Comparison of ENCODE assay signal across 1 cellular context in the genomic region with DNA sequence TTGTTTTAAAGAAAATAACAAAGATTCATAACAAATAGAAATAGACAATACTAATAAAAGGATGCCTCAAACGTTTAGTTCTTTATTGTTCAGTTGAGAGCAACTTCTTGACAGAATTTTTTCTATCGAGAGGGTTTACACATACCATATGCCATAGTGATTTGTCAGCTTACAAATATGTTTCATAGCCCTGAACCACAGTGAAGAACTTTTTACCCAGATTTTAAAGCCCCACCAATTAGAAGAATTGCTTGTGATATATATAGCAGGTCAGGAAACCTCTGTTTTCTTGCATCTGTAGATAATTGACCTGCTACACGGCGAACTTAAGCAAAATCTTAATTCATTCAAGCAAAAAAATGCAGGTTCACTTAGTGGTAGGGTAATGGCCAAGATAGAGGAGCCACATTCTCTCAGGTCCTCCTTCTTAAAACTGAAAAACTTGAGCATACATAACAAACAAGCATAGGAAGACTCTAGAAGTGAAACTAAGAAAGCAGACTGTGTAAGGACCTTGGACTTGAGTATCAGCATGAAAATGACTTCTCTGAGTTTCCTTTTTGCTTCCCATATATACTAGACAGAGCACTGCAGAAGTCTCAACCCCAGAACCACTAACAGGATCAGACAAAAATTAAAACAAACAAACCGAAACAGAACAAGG.
TF ChIP-seq lines count a peak whose summit lies in the region.

No MANE protein-coding gene starts in this region.

TF ChIP-seq in K562, 482 proteins besides CTCF, POLR2A, EP300 and RAD21 (continued from another document):
- TF ChIP-seq ZNF584 (CRISPR knock-in tag; IDR thresholded peaks at IDR 0.05; ENCODE audit: low read depth) (no peak), POU5F1 (IDR thresholded peaks at IDR 0.05; ENCODE audit: borderline replicate concordance, low read depth, low read length, partially characterized antibody) (no peak), ZNF347 (CRISPR knock-in tag; IDR thresholded peaks at IDR 0.05; ENCODE audit: low read depth) (no peak), ZBTB17 (CRISPR knock-in tag; IDR thresholded peaks at IDR 0.05) (no peak), PHB2 (IDR thresholded peaks at IDR 0.05; ENCODE audit: low read depth) (no peak), HMG20B (CRISPR knock-in tag; IDR thresholded peaks at IDR 0.05) (no peak), SRF (CRISPR knock-in tag; IDR thresholded peaks at IDR 0.05) (no peak), GABPB1 (CRISPR knock-in tag; IDR thresholded peaks at IDR 0.05) (no peak), NR3C1 (CRISPR knock-in tag; IDR thresholded peaks at IDR 0.05) (no peak), RCOR1 (IDR thresholded peaks at IDR 0.05; ENCODE audit: borderline replicate concordance in 1 of 2, low read depth in 2 of 2, low read length in 2 of 2) (peak in 1 of 2 experiments; percentile 19; a peak in 1 of 4 replicates), ILK (tag; IDR thresholded peaks at IDR 0.05; ENCODE audit: borderline replicate concordance, low read depth) (no peak), DPF2 (IDR thresholded peaks at IDR 0.05) (no peak), ZNF551 (CRISPR knock-in tag; IDR thresholded peaks at IDR 0.05) (no peak), ATF7 (IDR thresholded peaks at IDR 0.05) (0 out of 2 replicates have a peak, but pooled peaks have one; percentile 15), ZNF146 (CRISPR knock-in tag; IDR thresholded peaks at IDR 0.05; ENCODE audit: unreplicated experiment) (peak; percentile 52), GATAD2B (IDR thresholded peaks at IDR 0.05; ENCODE audit: borderline replicate concordance) (no peak), NFRKB (IDR thresholded peaks at IDR 0.05; ENCODE audit: low read depth) (peak; percentile 62; the same call in 1 of the 2 replicates), SUPT5H (IDR thresholded peaks at IDR 0.05) (0 out of 2 replicates have a peak, but pooled peaks have one; percentile 23), MYC (IDR thresholded peaks at IDR 0.05; ENCODE audit: low read depth, low read length) (peak; percentile 16; the same call in 1 of the 2 replicates), MYC (CRISPR knock-in tag; IDR thresholded peaks at IDR 0.05; ENCODE audit: borderline replicate concordance, low read depth) (no peak), ZNF3 (CRISPR knock-in tag; IDR thresholded peaks at IDR 0.05) (no peak), ZNF239 (CRISPR knock-in tag; IDR thresholded peaks at IDR 0.05) (peak; percentile 94), TAF7 (tag; IDR thresholded peaks at IDR 0.05) (no peak), BCOR (IDR thresholded peaks at IDR 0.05) (peak; percentile 10; the same call in 1 of the 2 replicates), U2AF1 (optimal IDR thresholded peaks at IDR 0.05; ENCODE audit: low read depth, low read length) (no peak), TBL1XR1 (IDR thresholded peaks at IDR 0.05; ENCODE audit: low read length in 2 of 2) (0 out of 4 replicates have a peak, but pooled peaks of 1 of the 2 experiments have one; percentile 19), TBP (optimal IDR thresholded peaks at IDR 0.05; ENCODE audit: low read depth, low read length) (peak; percentile 24), MTA1 (IDR thresholded peaks at IDR 0.05; ENCODE audit: borderline replicate concordance) (peak; percentile 17; the same call in 1 of the 2 replicates), SMARCC2 (IDR thresholded peaks at IDR 0.05; ENCODE audit: low read depth) (no peak), ZNF695 (CRISPR knock-in tag; IDR thresholded peaks at IDR 0.05) (no peak), TARDBP (IDR thresholded peaks at IDR 0.05) (no peak), GATAD2A (IDR thresholded peaks at IDR 0.05) (no peak), FUS (optimal IDR thresholded peaks at IDR 0.05; ENCODE audit: low read depth, low read length) (no peak), SMAD4 (CRISPR knock-in tag; conservative IDR thresholded peaks at IDR 0.05) (no peak), ARNT (IDR thresholded peaks at IDR 0.05) (peak in 1 of 2 experiments; percentile 46; a peak in 1 of 4 replicates), ZNF311 (CRISPR knock-in tag; IDR thresholded peaks at IDR 0.05) (no peak), ZNF507 (tag; conservative IDR thresholded peaks at IDR 0.05) (no peak), RNF2 (IDR thresholded peaks at IDR 0.05) (no peak), SMARCA5 (IDR thresholded peaks at IDR 0.05) (peak; percentile 79; the same call in 1 of the 2 replicates), MAZ (CRISPR knock-in tag; conservative IDR thresholded peaks at IDR 0.05 in 1 of 2, IDR thresholded peaks at IDR 0.05 in 1 of 2) (peak in 1 of 2 experiments; percentile 11; a peak in 1 of 4 replicates), BRD9 (IDR thresholded peaks at IDR 0.05; ENCODE audit: low read depth, partially characterized antibody) (peak; percentile 11), HDAC1 (IDR thresholded peaks at IDR 0.05) (no peak), NRF1 (conservative IDR thresholded peaks at IDR 0.05 in 1 of 2, IDR thresholded peaks at IDR 0.05 in 1 of 2) (0 out of 4 replicates have a peak, but pooled peaks of 1 of the 2 experiments have one; percentile 5), TAF1 (IDR thresholded peaks at IDR 0.05; ENCODE audit: control insufficient read depth, extremely low read depth, insufficient read depth, low read length, severe bottlenecking) (no peak), SMARCB1 (IDR thresholded peaks at IDR 0.05; ENCODE audit: insufficient read length, low read depth) (no peak), CC2D1A (IDR thresholded peaks at IDR 0.05) (no peak), PHF20 (IDR thresholded peaks at IDR 0.05; ENCODE audit: partially characterized antibody) (no peak), KDM1A (IDR thresholded peaks at IDR 0.05) (no peak), GABPB2 (CRISPR knock-in tag; conservative IDR thresholded peaks at IDR 0.05) (no peak), POLR2G (IDR thresholded peaks at IDR 0.05; ENCODE audit: low read depth, low read length) (no peak), HNRNPLL (IDR thresholded peaks at IDR 0.05; ENCODE audit: low read depth, low read length, poor library complexity, severe bottlenecking) (no peak), EHMT2 (IDR thresholded peaks at IDR 0.05) (0 out of 2 replicates have a peak, but pooled peaks have one; percentile 37), ZNF780A (CRISPR knock-in tag; IDR thresholded peaks at IDR 0.05) (no peak)
- TF ChIP-seq, protein P1, sequence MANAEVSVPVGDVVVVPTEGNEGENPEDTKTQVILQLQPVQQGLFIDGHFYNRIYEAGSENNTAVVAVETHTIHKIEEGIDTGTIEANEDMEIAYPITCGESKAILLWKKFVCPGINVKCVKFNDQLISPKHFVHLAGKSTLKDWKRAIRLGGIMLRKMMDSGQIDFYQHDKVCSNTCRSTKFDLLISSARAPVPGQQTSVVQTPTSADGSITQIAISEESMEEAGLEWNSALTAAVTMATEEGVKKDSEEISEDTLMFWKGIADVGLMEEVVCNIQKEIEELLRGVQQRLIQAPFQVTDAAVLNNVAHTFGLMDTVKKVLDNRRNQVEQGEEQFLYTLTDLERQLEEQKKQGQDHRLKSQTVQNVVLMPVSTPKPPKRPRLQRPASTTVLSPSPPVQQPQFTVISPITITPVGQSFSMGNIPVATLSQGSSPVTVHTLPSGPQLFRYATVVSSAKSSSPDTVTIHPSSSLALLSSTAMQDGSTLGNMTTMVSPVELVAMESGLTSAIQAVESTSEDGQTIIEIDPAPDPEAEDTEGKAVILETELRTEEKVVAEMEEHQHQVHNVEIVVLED (CRISPR knock-in tag; IDR thresholded peaks at IDR 0.05) = no peak
- TF ChIP-seq, protein P2, sequence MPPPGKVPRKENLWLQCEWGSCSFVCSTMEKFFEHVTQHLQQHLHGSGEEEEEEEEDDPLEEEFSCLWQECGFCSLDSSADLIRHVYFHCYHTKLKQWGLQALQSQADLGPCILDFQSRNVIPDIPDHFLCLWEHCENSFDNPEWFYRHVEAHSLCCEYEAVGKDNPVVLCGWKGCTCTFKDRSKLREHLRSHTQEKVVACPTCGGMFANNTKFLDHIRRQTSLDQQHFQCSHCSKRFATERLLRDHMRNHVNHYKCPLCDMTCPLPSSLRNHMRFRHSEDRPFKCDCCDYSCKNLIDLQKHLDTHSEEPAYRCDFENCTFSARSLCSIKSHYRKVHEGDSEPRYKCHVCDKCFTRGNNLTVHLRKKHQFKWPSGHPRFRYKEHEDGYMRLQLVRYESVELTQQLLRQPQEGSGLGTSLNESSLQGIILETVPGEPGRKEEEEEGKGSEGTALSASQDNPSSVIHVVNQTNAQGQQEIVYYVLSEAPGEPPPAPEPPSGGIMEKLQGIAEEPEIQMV (tag; conservative IDR thresholded peaks at IDR 0.05; ENCODE audit: low read depth) = no peak
- TF ChIP-seq, protein P3, sequence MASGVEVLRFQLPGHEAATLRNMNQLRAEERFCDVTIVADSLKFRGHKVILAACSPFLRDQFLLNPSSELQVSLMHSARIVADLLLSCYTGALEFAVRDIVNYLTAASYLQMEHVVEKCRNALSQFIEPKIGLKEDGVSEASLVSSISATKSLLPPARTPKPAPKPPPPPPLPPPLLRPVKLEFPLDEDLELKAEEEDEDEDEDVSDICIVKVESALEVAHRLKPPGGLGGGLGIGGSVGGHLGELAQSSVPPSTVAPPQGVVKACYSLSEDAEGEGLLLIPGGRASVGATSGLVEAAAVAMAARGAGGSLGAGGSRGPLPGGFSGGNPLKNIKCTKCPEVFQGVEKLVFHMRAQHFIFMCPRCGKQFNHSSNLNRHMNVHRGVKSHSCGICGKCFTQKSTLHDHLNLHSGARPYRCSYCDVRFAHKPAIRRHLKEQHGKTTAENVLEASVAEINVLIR (CRISPR knock-in tag; IDR thresholded peaks at IDR 0.05) = no peak
- TF ChIP-seq, protein P4, sequence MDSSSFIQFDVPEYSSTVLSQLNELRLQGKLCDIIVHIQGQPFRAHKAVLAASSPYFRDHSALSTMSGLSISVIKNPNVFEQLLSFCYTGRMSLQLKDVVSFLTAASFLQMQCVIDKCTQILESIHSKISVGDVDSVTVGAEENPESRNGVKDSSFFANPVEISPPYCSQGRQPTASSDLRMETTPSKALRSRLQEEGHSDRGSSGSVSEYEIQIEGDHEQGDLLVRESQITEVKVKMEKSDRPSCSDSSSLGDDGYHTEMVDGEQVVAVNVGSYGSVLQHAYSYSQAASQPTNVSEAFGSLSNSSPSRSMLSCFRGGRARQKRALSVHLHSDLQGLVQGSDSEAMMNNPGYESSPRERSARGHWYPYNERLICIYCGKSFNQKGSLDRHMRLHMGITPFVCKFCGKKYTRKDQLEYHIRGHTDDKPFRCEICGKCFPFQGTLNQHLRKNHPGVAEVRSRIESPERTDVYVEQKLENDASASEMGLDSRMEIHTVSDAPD (CRISPR knock-in tag; IDR thresholded peaks at IDR 0.05) = no peak
- TF ChIP-seq, protein P5, sequence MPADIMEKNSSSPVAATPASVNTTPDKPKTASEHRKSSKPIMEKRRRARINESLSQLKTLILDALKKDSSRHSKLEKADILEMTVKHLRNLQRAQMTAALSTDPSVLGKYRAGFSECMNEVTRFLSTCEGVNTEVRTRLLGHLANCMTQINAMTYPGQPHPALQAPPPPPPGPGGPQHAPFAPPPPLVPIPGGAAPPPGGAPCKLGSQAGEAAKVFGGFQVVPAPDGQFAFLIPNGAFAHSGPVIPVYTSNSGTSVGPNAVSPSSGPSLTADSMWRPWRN (IDR thresholded peaks at IDR 0.05; ENCODE audit: low read depth) = no peak
- TF ChIP-seq, protein P6, sequence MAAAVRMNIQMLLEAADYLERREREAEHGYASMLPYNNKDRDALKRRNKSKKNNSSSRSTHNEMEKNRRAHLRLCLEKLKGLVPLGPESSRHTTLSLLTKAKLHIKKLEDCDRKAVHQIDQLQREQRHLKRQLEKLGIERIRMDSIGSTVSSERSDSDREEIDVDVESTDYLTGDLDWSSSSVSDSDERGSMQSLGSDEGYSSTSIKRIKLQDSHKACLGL (CRISPR knock-in tag; IDR thresholded peaks at IDR 0.05; ENCODE audit: borderline replicate concordance, poor library complexity, severe bottlenecking) = no peak
- TF ChIP-seq, protein P7, sequence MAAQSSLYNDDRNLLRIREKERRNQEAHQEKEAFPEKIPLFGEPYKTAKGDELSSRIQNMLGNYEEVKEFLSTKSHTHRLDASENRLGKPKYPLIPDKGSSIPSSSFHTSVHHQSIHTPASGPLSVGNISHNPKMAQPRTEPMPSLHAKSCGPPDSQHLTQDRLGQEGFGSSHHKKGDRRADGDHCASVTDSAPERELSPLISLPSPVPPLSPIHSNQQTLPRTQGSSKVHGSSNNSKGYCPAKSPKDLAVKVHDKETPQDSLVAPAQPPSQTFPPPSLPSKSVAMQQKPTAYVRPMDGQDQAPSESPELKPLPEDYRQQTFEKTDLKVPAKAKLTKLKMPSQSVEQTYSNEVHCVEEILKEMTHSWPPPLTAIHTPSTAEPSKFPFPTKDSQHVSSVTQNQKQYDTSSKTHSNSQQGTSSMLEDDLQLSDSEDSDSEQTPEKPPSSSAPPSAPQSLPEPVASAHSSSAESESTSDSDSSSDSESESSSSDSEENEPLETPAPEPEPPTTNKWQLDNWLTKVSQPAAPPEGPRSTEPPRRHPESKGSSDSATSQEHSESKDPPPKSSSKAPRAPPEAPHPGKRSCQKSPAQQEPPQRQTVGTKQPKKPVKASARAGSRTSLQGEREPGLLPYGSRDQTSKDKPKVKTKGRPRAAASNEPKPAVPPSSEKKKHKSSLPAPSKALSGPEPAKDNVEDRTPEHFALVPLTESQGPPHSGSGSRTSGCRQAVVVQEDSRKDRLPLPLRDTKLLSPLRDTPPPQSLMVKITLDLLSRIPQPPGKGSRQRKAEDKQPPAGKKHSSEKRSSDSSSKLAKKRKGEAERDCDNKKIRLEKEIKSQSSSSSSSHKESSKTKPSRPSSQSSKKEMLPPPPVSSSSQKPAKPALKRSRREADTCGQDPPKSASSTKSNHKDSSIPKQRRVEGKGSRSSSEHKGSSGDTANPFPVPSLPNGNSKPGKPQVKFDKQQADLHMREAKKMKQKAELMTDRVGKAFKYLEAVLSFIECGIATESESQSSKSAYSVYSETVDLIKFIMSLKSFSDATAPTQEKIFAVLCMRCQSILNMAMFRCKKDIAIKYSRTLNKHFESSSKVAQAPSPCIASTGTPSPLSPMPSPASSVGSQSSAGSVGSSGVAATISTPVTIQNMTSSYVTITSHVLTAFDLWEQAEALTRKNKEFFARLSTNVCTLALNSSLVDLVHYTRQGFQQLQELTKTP (IDR thresholded peaks at IDR 0.05; ENCODE audit: low read depth in 1 of 2, partially characterized antibody in 2 of 2) = peak; percentile 38 to 87
- TF ChIP-seq, protein P8, sequence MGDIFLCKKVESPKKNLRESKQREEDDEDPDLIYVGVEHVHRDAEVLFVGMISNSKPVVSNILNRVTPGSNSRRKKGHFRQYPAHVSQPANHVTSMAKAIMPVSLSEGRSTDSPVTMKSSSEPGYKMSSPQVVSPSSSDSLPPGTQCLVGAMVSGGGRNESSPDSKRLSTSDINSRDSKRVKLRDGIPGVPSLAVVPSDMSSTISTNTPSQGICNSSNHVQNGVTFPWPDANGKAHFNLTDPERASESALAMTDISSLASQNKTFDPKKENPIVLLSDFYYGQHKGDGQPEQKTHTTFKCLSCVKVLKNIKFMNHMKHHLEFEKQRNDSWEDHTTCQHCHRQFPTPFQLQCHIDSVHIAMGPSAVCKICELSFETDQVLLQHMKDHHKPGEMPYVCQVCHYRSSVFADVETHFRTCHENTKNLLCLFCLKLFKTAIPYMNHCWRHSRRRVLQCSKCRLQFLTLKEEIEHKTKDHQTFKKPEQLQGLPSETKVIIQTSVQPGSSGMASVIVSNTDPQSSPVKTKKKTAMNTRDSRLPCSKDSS (IDR thresholded peaks at IDR 0.05; ENCODE audit: low read depth, partially characterized antibody) = no peak
